In the genomic region with DNA sequence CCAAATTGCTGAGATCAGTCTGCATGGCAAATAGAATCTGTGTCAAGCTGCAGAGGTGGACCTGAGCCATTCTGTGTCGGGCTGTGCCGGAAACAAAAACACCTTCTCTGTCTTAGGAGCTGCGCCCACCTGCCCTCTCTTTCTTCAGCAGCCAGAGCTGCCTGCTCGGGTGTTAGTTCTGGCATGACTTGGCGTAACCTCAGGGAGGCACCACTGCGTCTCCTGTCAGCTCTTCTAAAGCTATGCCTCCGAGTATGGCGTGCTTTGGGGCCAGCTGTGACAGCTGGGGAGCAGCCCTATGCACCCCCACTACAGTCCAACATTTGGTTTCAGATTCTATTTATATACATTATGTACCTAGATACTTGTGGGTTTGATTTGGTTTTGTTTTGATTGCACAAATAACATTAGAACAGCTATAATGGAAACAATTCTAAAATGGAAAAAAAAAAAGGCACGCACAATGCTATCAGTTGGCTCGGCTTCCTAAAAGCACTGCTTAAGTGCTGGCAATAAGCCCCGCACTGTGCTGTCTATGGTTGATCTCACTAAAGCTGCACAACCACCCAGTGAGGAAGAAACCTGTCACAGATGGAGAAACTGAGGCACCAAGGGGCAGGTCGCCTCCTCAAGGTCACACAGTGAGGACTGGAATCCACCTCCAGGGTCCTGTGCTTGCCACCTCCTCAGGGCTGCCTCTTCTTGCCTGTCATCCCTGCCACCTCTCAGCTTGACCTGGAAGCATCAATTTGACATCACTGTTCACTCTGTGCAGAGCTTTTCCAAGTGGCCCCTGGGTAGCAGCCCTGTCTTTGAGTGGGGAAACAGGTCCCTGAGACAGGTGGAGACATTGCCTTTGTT, we compare ENCODE assay signal across 8 cellular contexts. TPM values are rescaled to one million over a fixed set of nuclear protein-coding genes. Genes with fewer than 3 reads are reported as not detected.
A peak's percentile ranks its signal among the peaks of the same experiment; 100 is the strongest.
DNase-seq lines count a peak whose midpoint lies in the region; ATAC-seq and TF ChIP-seq lines count a peak whose summit lies in the region.

No MANE protein-coding gene starts in this region.

- H3K4me3 ChIP-seq in Caco-2 (ENCODE audit: low read depth, low read length) = no peak overlapping the region

- peaks cover 3% of the 10 kb centered on the region for H3K36me3 Mint-ChIP-seq in activated CD8-positive, alpha-beta T cell treated with anti-CD3 and anti-CD28 coated beads, Interleukin-2, amount 10 ng/mL, durations not matched to agents 7 days and 5 days (ENCODE audit: low read depth)
- no peaks in the 10 kb centered on the region for H3K36me3 Mint-ChIP-seq in Caco-2 (ENCODE audit: insufficient read depth, unreplicated experiment)

- POLR2A ChIA-PET in activated CD8-positive, alpha-beta T cell treated with anti-CD3 and anti-CD28 coated beads, Interleukin-2, amount 10 ng/mL, durations not matched to agents 7 days and 5 days (lab: Charles Lee) = interaction anchor here (0.6 to 3.0 kb wide), 13 partner anchors 8 to 127 kb away, joined by 3 to 34 read pairs (median 5); no protein-coding TSS in a partner anchor
- POLR2A ChIA-PET in Caco-2 (lab: Charles Lee) = interaction anchor here (0.6 kb wide), 2 partner anchors 10 to 512 kb away, joined by 3 read pairs; no protein-coding TSS in a partner anchor

- no peaks in the 10 kb centered on the region for H3K9me3 ChIP-seq in Caco-2

- intact Hi-C loops in Right ventricle myocardium superior (cut with DNase I) (loop anchor here (10.0 kb wide), 1 partner anchor 115 kb away; no protein-coding TSS in a partner anchor), Caco-2 (cut with micrococcal nuclease; ENCODE audit: unreplicated experiment) (no loop called here)

- peak overlapping the region; percentile 96 for H3K27ac Mint-ChIP-seq in activated CD8-positive, alpha-beta T cell treated with anti-CD3 and anti-CD28 coated beads, Interleukin-2, amount 10 ng/mL, durations not matched to agents 7 days and 5 days
- H3K27ac Mint-ChIP-seq in Caco-2 (ENCODE audit: unreplicated experiment) = no peak overlapping the region

- H3K4me1 Mint-ChIP-seq in activated CD8-positive, alpha-beta T cell treated with anti-CD3 and anti-CD28 coated beads, Interleukin-2, amount 10 ng/mL, durations not matched to agents 7 days and 5 days (ENCODE audit: low read depth) = peaks cover 76% of the 10 kb centered on the region
- peaks cover 6% of the 10 kb centered on the region for H3K4me1 Mint-ChIP-seq in Caco-2 (ENCODE audit: low read depth, unreplicated experiment)

- no peaks in the 10 kb centered on the region for H3K27me3 ChIP-seq in Caco-2 (replicated peaks; ENCODE audit: control insufficient read depth, insufficient read depth, low read length)

- peak; percentile 17 for DNase-seq in DMS 273 treated with DMSO at 0.1 percent for 48 hours (lab: John Stamatoyannopoulos, UW)
- DNase-seq in activated CD8-positive, alpha-beta T cell treated with anti-CD3 and anti-CD28 coated beads, Interleukin-2, amount 10 ng/mL, durations not matched to agents 7 days and 5 days = peak; percentile 84
- DNase-seq in Right ventricle myocardium superior = peak; percentile 34
- peak; percentile 85 for DNase-seq in stimulated activated CD4-positive, alpha-beta T cell treated with anti-CD3 and anti-CD28 coated beads, Interleukin-4, amount 100 ng/mL, for 24 hours
- no peak for DNase-seq in Caco-2
- no peak for DNase-seq in NCI-H1417 (lab: John Stamatoyannopoulos, UW)

- no peaks in the 10 kb centered on the region for H3K36me3 ChIP-seq in Caco-2 (ENCODE audit: control insufficient read depth, insufficient read depth, low read length)

- no peaks in the 10 kb centered on the region for H3K27me3 Mint-ChIP-seq in activated CD8-positive, alpha-beta T cell treated with anti-CD3 and anti-CD28 coated beads, Interleukin-2, amount 10 ng/mL, durations not matched to agents 7 days and 5 days (ENCODE audit: low read depth)
- H3K27me3 Mint-ChIP-seq in Caco-2 (ENCODE audit: insufficient read depth, unreplicated experiment) = no peaks in the 10 kb centered on the region

- no peak for TF ChIP-seq CTCF in Caco-2 (IDR thresholded peaks at IDR 0.05; ENCODE audit: insufficient read depth in 1 of 2, low read depth in 1 of 2, low read length in 1 of 2, severe bottlenecking in 1 of 2, unreplicated experiment in 1 of 2)

- peak overlapping the region; percentile 66 for H3K4me3 Mint-ChIP-seq in activated CD8-positive, alpha-beta T cell treated with anti-CD3 and anti-CD28 coated beads, Interleukin-2, amount 10 ng/mL, durations not matched to agents 7 days and 5 days
- H3K4me3 Mint-ChIP-seq in Caco-2 (ENCODE audit: unreplicated experiment) = no peak overlapping the region

- peaks cover 34% of the 10 kb centered on the region for H3K4me1 ChIP-seq in Caco-2

- CTCF ChIA-PET in activated CD8-positive, alpha-beta T cell treated with anti-CD3 and anti-CD28 coated beads, Interleukin-2, amount 10 ng/mL, durations not matched to agents 7 days and 5 days (lab: Charles Lee) = interaction anchor here (0.6 to 7.7 kb wide), 20 partner anchors 9 to 147 kb away, joined by 3 to 134 read pairs (median 6); partner anchors contain the start of gene ADGRG1
- CTCF ChIA-PET in Caco-2 (lab: Charles Lee) = interaction anchor here (1.0 to 2.5 kb wide), 3 partner anchors 9 to 58 kb away, joined by 3 to 9 read pairs (median 8); no protein-coding TSS in a partner anchor

- no peaks in the 10 kb centered on the region for H3K9me3 Mint-ChIP-seq in activated CD8-positive, alpha-beta T cell treated with anti-CD3 and anti-CD28 coated beads, Interleukin-2, amount 10 ng/mL, durations not matched to agents 7 days and 5 days (ENCODE audit: insufficient read depth)
- H3K9me3 Mint-ChIP-seq in Caco-2 (ENCODE audit: unreplicated experiment) = no peaks in the 10 kb centered on the region

- ATAC-seq in GM19455 (IDR thresholded peaks at IDR 0.05; ENCODE audit: unreplicated experiment) (peak; percentile 82), HG03442 (IDR thresholded peaks at IDR 0.05; ENCODE audit: unreplicated experiment) (peak; percentile 95), Right ventricle myocardium superior (ENCODE audit: poor library complexity) (peak; percentile 89)
- peak; percentile 95 for ATAC-seq in activated CD8-positive, alpha-beta T cell treated with anti-CD3 and anti-CD28 coated beads, Interleukin-2, amount 10 ng/mL, durations not matched to agents 7 days and 5 days

- no TSS peak for BruUV-seq in Caco-2 (replicated peaks; lab: Mats Ljungman, UMichigan)

RNA-seq across cellular contexts. Expression of gene ADGRG1, which starts 18.7 kb away (rescaled TPM):
- 1 to 10 TPM; 3.3 to 3.7 TPM for total RNA-seq in activated CD8-positive, alpha-beta T cell treated with anti-CD3 and anti-CD28 coated beads, Interleukin-2, amount 10 ng/mL, durations not matched to agents 7 days and 5 days
- total RNA-seq in Right ventricle myocardium superior (23.0 TPM), Caco-2 (2022) (153 and 195 TPM in 2 replicates)

RNA-seq across cellular contexts. Expression of gene ADGRG3, which starts 58.3 kb away (rescaled TPM):
- under 1 TPM in 1 of 2 experiments, not detected in 1; 0.13 TPM for total RNA-seq in activated CD8-positive, alpha-beta T cell treated with anti-CD3 and anti-CD28 coated beads, Interleukin-2, amount 10 ng/mL, durations not matched to agents 7 days and 5 days
- total RNA-seq in Right ventricle myocardium superior (0.48 TPM), Caco-2 (2022) (0.25 TPM in 1 of 2 replicates, not detected in the other)

Comparison
In these comparisons a context has a peak if more than half of its experiments do, and no peak if none do; other contexts are left out.
1. DNase-seq: peak in DMS 273 treated with DMSO at 0.1 percent for 48 hours (single experiment), activated CD8-positive, alpha-beta T cell treated with anti-CD3 and anti-CD28 coated beads, Interleukin-2, amount 10 ng/mL, durations not matched to agents 7 days and 5 days (single experiment), Right ventricle myocardium superior (single experiment) and stimulated activated CD4-positive, alpha-beta T cell treated with anti-CD3 and anti-CD28 coated beads, Interleukin-4, amount 100 ng/mL, for 24 hours (single experiment); none in Caco-2 (0 of 2) and NCI-H1417 (0 of 3).
2. Peak in every context shown above with its lines, with median percentiles within 50 percentile points of each other: ATAC-seq.